Comparison of ENCODE assay signal across 12 cellular contexts in the genomic region with DNA sequence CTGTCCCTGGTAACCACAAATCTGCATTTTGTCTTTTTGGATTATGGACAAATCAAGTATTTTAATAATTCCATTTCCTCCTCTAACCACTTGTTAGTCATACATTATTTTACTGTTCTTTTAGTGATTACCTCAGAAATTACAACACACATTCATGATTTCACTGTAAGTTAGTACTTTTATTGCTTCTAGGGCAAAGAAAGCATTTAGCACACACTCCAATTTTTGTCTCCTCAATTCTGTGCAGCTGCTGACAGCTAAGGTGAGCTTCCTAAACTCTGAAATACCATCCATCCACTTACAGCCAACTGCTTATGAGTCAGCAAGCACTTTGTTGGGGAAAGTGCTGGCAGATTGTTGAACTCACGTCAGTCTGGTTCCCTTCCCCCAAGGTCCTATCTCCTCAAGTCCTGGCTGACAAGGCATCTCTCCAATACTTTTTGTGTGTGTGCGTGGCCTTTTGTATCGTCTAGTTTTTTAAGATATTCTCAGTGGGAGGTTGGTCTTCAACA. TPM values are rescaled to one million over a fixed set of nuclear protein-coding genes. Genes with fewer than 3 reads are reported as not detected.
DNase-seq lines count a peak whose midpoint lies in the region; ATAC-seq and TF ChIP-seq lines count a peak whose summit lies in the region.
"Had no signal": no experiment of that assay in that cellular context is flagged by ENCODE, and none has a peak within 500 bp of the region (broad histone marks: within the 10 kb centered on the region; RNA-seq: fewer than 3 reads in every experiment).

No MANE protein-coding gene starts in this region.

- H3K9me3 Mint-ChIP-seq in GM23338, result peaks cover 7% of the 10 kb centered on the region; the same call in 2 of the 3 replicates

- no peaks in the 10 kb centered on the region for H4K20me1 ChIP-seq in GM23338 (replicated peaks; ENCODE audit: insufficient read depth)
- H4K20me1 ChIP-seq in PC-3 (ENCODE audit: low read length), result no peaks in the 10 kb centered on the region
- H4K20me1 ChIP-seq in fibroblast of lung (ENCODE audit: control insufficient read depth, extremely low read depth, insufficient read depth, low read length), result no peaks in the 10 kb centered on the region

- no peaks in the 10 kb centered on the region; the same call in 2 of the 3 replicates for H3K36me3 Mint-ChIP-seq in GM23338 (ENCODE audit: low read depth)

- H3F3A ChIP-seq in GM23338 (replicated peaks; ENCODE audit: low read depth) (no peaks in the 10 kb centered on the region), PC-3 (ENCODE audit: low read length, unreplicated experiment) (no peaks in the 10 kb centered on the region)

- BruUV-seq in PC-3 (replicated peaks; lab: Mats Ljungman, UMichigan), result no TSS peak

- no peak for TF ChIP-seq CTCF in GM23338 (conservative IDR thresholded peaks at IDR 0.05; ENCODE audit: low read depth in 2 of 2)
- no peak for TF ChIP-seq CTCF in PC-3 (conservative IDR thresholded peaks at IDR 0.05; ENCODE audit: low read depth, low read length)
- TF ChIP-seq CTCF in fibroblast of lung (conservative IDR thresholded peaks at IDR 0.05 in 1 of 2, IDR thresholded peaks at IDR 0.05 in 1 of 2; ENCODE audit: low read depth in 1 of 2, low read length in 2 of 2), result no peak
- TF ChIP-seq CTCF in retinal pigment epithelial cell (conservative IDR thresholded peaks at IDR 0.05; ENCODE audit: low read depth, low read length), result no peak

- H3K4me2 ChIP-seq in GM23338 (no peak overlapping the region), PC-3 (ENCODE audit: low read length) (no peak overlapping the region), fibroblast of lung (ENCODE audit: extremely low read depth, insufficient read depth, low read length) (no peak overlapping the region)

- H3K4me3 ChIP-seq in GM23338, result no peak overlapping the region
- no peak overlapping the region for H3K4me3 ChIP-seq in PC-3 (ENCODE audit: low read length)
- H3K4me3 ChIP-seq in fibroblast of lung (replicated peaks in 1 of 4; ENCODE audit: control extremely low read depth in 1 of 4, insufficient read depth in 1 of 4, low read depth in 3 of 4, low read length in 4 of 4), result no peak overlapping the region
- H3K4me3 ChIP-seq in retinal pigment epithelial cell (ENCODE audit: low read length), result no peak overlapping the region
- H3K4me3 ChIP-seq: esophagus muscularis mucosa had no signal

- no peak overlapping the region for H3K4me3 Mint-ChIP-seq in GM23338
- H3K4me3 Mint-ChIP-seq: activated CD8-positive, alpha-beta T cell treated with anti-CD3 and anti-CD28 coated beads, Interleukin-2, amount 10 ng/mL, durations not matched to agents 7 days and 5 days; activated naive CD8-positive, alpha-beta T cell treated with anti-CD3 and anti-CD28 coated beads, Interleukin-2, amount 50 U/mL, for 24 hours had no signal

- H3K4me1 Mint-ChIP-seq in GM23338, result peaks cover 4% of the 10 kb centered on the region; the same call in 2 of the 3 replicates
- H3K4me1 Mint-ChIP-seq: activated naive CD8-positive, alpha-beta T cell treated with anti-CD3 and anti-CD28 coated beads, Interleukin-2, amount 50 U/mL, for 24 hours had no signal

- no peak overlapping the region; the same call in 1 of the 2 replicates for H3K27ac Mint-ChIP-seq in GM23338
- H3K27ac Mint-ChIP-seq: activated CD8-positive, alpha-beta T cell treated with anti-CD3 and anti-CD28 coated beads, Interleukin-2, amount 10 ng/mL, durations not matched to agents 7 days and 5 days; activated naive CD8-positive, alpha-beta T cell treated with anti-CD3 and anti-CD28 coated beads, Interleukin-2, amount 50 U/mL, for 24 hours had no signal

- H2AFZ ChIP-seq in GM23338 (peak overlapping the region; percentile 11; the same call in 1 of the 2 replicates), PC-3 (ENCODE audit: low read length) (no peak overlapping the region), fibroblast of lung (ENCODE audit: low read length) (no peak overlapping the region)

- H3K4me1 ChIP-seq in GM23338 (ENCODE audit: insufficient read depth) (no peaks in the 10 kb centered on the region), PC-3 (ENCODE audit: insufficient read depth, low read length) (peaks cover 4% of the 10 kb centered on the region; the same call in 1 of the 2 replicates), fibroblast of lung (ENCODE audit: control insufficient read depth, extremely low read depth, insufficient read depth, low read length) (peaks cover 3% of the 10 kb centered on the region)

- H3K79me2 ChIP-seq in GM23338 (replicated peaks; ENCODE audit: insufficient read depth) (no peaks in the 10 kb centered on the region), PC-3 (ENCODE audit: low read length) (no peaks in the 10 kb centered on the region), fibroblast of lung (ENCODE audit: control insufficient read depth, insufficient read depth, low read length) (no peaks in the 10 kb centered on the region)

- POLR2A ChIA-PET in PC-3 (lab: Charles Lee; ENCODE audit: unreplicated experiment), result no interaction called here

- H3K9ac ChIP-seq in PC-3 (ENCODE audit: low read length) (no peak overlapping the region), fibroblast of lung (ENCODE audit: insufficient read depth, low read length) (no peak overlapping the region)

- no peaks in the 10 kb centered on the region for H3K27me3 ChIP-seq in GM23338 (ENCODE audit: insufficient read depth)
- H3K27me3 ChIP-seq in PC-3 (ENCODE audit: low read length), result no peaks in the 10 kb centered on the region
- no peaks in the 10 kb centered on the region for H3K27me3 ChIP-seq in fibroblast of lung (ENCODE audit: control insufficient read depth, insufficient read depth, low read length)
- H3K27me3 ChIP-seq: esophagus muscularis mucosa had no signal

- ATAC-seq in GM23338, result no peak
- ATAC-seq in PC-3, result peak; percentile 33; the same call in 1 of the 2 replicates
- ATAC-seq: activated CD8-positive, alpha-beta T cell treated with anti-CD3 and anti-CD28 coated beads, Interleukin-2, amount 10 ng/mL, durations not matched to agents 7 days and 5 days; activated naive CD8-positive, alpha-beta T cell treated with anti-CD3 and anti-CD28 coated beads, Interleukin-2, amount 50 U/mL, for 24 hours had no signal

- H3K27me3 Mint-ChIP-seq in GM23338 (ENCODE audit: insufficient read depth, low read depth, poor library complexity), result peaks cover 2% of the 10 kb centered on the region

- intact Hi-C loops in PC-3 (cut with micrococcal nuclease), result no loop called here

- H3K36me3 ChIP-seq in GM23338 (ENCODE audit: insufficient read depth) (no peaks in the 10 kb centered on the region), PC-3 (ENCODE audit: low read depth, low read length) (no peaks in the 10 kb centered on the region), fibroblast of lung (ENCODE audit: control insufficient read depth, insufficient read depth, low read length) (no peaks in the 10 kb centered on the region)
- H3K36me3 ChIP-seq: esophagus muscularis mucosa had no signal

- CTCF ChIA-PET in PC-3 (lab: Charles Lee), result no interaction called here

- H3K27ac ChIP-seq in GM23338 (ENCODE audit: low read depth), result no peak overlapping the region
- no peak overlapping the region for H3K27ac ChIP-seq in PC-3 (ENCODE audit: low read length)
- H3K27ac ChIP-seq in fibroblast of lung (ENCODE audit: insufficient read depth, low read length), result no peak overlapping the region
- H3K27ac ChIP-seq: esophagus muscularis mucosa had no signal

- H3K9me3 ChIP-seq in PC-3 (ENCODE audit: low read length) (no peaks in the 10 kb centered on the region), fibroblast of lung (ENCODE audit: control insufficient read depth, insufficient read depth, low read depth, low read length) (no peaks in the 10 kb centered on the region)
- H3K9me3 ChIP-seq: esophagus muscularis mucosa had no signal

- DNase-seq in GM23338 (ENCODE audit: low spot score), result peak; percentile 21
- peak; percentile 63 for DNase-seq in PC-3
- peak; percentile 77 to 92 for DNase-seq in fibroblast of lung (ENCODE audit: low read depth in 2 of 2)
- DNase-seq in retinal pigment epithelial cell (ENCODE audit: low read depth), result peak; percentile 55
- DNase-seq in NCI-H1417 treated with DMSO at 0.1 percent for 48 hours (lab: John Stamatoyannopoulos, UW), result no peak
- DNase-seq in Ammon's horn (ENCODE audit: low spot score), result no peak
- DNase-seq in HuH-7 (ENCODE audit: low spot score), result no peak
- DNase-seq: activated CD8-positive, alpha-beta T cell treated with anti-CD3 and anti-CD28 coated beads, Interleukin-2, amount 10 ng/mL, durations not matched to agents 7 days and 5 days; activated naive CD8-positive, alpha-beta T cell treated with anti-CD3 and anti-CD28 coated beads, Interleukin-2, amount 50 U/mL, for 24 hours; GDM1; NCI-H526 treated with DMSO at 0.1 percent for 48 hours had no signal

- H3K9me2 ChIP-seq in GM23338 (ENCODE audit: insufficient read depth), result no peaks in the 10 kb centered on the region
- H3K9me2 ChIP-seq in PC-3 (replicated peaks; ENCODE audit: low read length), result no peaks in the 10 kb centered on the region

TF ChIP-seq in GM23338, 12 proteins besides CTCF, POLR2A, EP300 and RAD21 (continues in another document):
- TF ChIP-seq NANOG (IDR thresholded peaks at IDR 0.05; ENCODE audit: borderline replicate concordance), result no peak
- TF ChIP-seq ZNF114 (CRISPR knock-in tag; IDR thresholded peaks at IDR 0.05), result no peak

RNA-seq across cellular contexts. Expression of a gene that starts 49.4 kb away (rescaled TPM):
- 0.31 and 0.54 TPM in 2 replicates for total RNA-seq in GM23338 (2014; rRNA removed; shearing (Covaris generic))
- 0.21 and 0.23 TPM in 2 replicates for polyA plus RNA-seq in GM23338 (2016; fragmentation: Nextera tagmentation; extraction: Ambion mirVana)
- not detected in 2 replicates for total RNA-seq in PC-3 (2014; rRNA removed)
- total RNA-seq in fibroblast of lung, result 10.7 and 12.3 TPM in 2 replicates
- 0.57 and 3.9 TPM in 2 replicates for polyA plus RNA-seq in fibroblast of lung
- polyA plus RNA-seq in fibroblast of lung (2012), result 1.3 and 8.8 TPM in 2 replicates
- 0.35 and 1.5 TPM in 2 replicates for polyA minus RNA-seq in fibroblast of lung (ENCODE audit: low replicate concordance)
- total RNA-seq: activated CD8-positive, alpha-beta T cell treated with anti-CD3 and anti-CD28 coated beads, Interleukin-2, amount 10 ng/mL, durations not matched to agents 7 days and 5 days had no signal

Comparison
In these comparisons a context has a peak if more than half of its experiments do, and no peak if none do; other contexts are left out.
1. DNase-seq: peak in GM23338 (single experiment), PC-3 (single experiment), fibroblast of lung (2 of 2) and retinal pigment epithelial cell (single experiment); none in NCI-H1417 treated with DMSO at 0.1 percent for 48 hours (single experiment), Ammon's horn (single experiment) and HuH-7 (single experiment).